Comparison of ENCODE assay signal across 19 cellular contexts in the genomic region with DNA sequence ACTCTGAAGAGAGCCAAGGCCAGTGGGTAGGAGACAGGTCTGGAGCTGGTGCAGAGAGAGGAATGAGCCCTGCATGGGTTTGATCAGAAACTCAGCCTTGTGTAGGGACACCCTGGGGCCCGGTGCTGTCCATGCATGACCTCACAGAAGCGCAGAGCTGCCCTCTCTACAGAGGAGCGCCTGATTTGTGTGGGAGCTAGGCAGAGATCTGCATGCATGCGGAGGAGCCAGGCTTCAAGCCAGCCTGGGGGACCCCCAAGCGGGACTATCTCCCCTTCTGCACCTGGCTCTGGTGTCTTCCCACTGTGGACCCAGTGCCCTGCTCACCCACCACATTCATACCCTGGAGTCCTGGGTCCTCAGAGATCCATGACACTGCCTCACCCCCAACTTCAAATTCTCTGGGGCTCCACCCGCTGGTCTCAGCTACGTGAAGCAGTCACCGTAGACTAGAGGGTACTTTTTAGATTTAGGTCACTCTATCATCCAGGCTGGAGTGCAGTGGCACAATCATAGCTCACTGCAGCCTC. TPM values are rescaled to one million over a fixed set of nuclear protein-coding genes. Genes with fewer than 3 reads are reported as not detected.
"Had no signal": no experiment of that assay in that cellular context is flagged by ENCODE, and none has a peak within 500 bp of the region (broad histone marks: within the 10 kb centered on the region; RNA-seq: fewer than 3 reads in every experiment).

No MANE protein-coding gene starts in this region.

- H3K4me2 ChIP-seq: neural progenitor cell had no signal

- DNase-seq: activated CD4-positive, alpha-beta T cell treated with anti-CD3 and anti-CD28 coated beads, Interleukin-2, amount 10 ng/mL, durations not matched to agents 24 days and 14 days; activated CD4-positive, CD25-positive, alpha-beta regulatory T cell; activated CD8-positive, alpha-beta memory T cell treated with anti-CD3 and anti-CD28 coated beads, Interleukin-2, amount 50 U/mL, for 4 hours; activated CD8-positive, alpha-beta T cell treated with anti-CD3 and anti-CD28 coated beads, Interleukin-2, amount 10 ng/mL, durations not matched to agents 7 days and 5 days; activated effector memory CD4-positive, alpha-beta T cell treated with anti-CD3 and anti-CD28 coated beads, Interleukin-2, amount 50 U/mL, for 16 hours; activated T-cell treated with anti-CD3 and anti-CD28 coated beads, Interleukin-2, amount 50 U/mL, for 48 hours; amygdala; body of pancreas; caudate nucleus; effector CD4-positive, alpha-beta T cell; foreskin keratinocyte; midbrain; stimulated activated CD4-positive, alpha-beta T cell treated with anti-CD3 and anti-CD28 coated beads, Interleukin-4, amount 100 ng/mL, for 4 hours; stimulated activated CD8-positive, alpha-beta memory T cell treated with anti-CD3 and anti-CD28 coated beads, Interleukin-4, amount 100 ng/mL, for 48 hours; upper lobe of right lung had no signal

- H3K9me3 ChIP-seq: body of pancreas, upper lobe of right lung had no signal

- H3K4me3 ChIP-seq: body of pancreas, coronary artery, neural progenitor cell, upper lobe of right lung had no signal

- H3K79me2 ChIP-seq: parathyroid adenoma had no signal

- ATAC-seq: activated CD8-positive, alpha-beta T cell treated with anti-CD3 and anti-CD28 coated beads, Interleukin-2, amount 10 ng/mL, durations not matched to agents 7 days and 5 days; body of pancreas; upper lobe of right lung had no signal

- H2AFZ ChIP-seq: neural progenitor cell, parathyroid adenoma had no signal

- H3K27ac ChIP-seq: body of pancreas, coronary artery, foreskin keratinocyte, neural progenitor cell, parathyroid adenoma, upper lobe of right lung had no signal

- H3K27me3 ChIP-seq: body of pancreas, foreskin keratinocyte, neural progenitor cell, upper lobe of right lung had no signal

- H3K36me3 ChIP-seq: neural progenitor cell, upper lobe of right lung had no signal

- H3K9ac ChIP-seq: neural progenitor cell, parathyroid adenoma had no signal

- H3K4me1 ChIP-seq: neural progenitor cell, parathyroid adenoma had no signal

RNA-seq across cellular contexts. Expression of gene LCN2, which starts 2.6 kb away (rescaled TPM):
- total RNA-seq: activated CD4-positive, alpha-beta T cell treated with anti-CD3 and anti-CD28 coated beads, Interleukin-2, amount 10 ng/mL, durations not matched to agents 24 days and 14 days; activated CD8-positive, alpha-beta T cell treated with anti-CD3 and anti-CD28 coated beads, Interleukin-2, amount 10 ng/mL, durations not matched to agents 7 days and 5 days; lung microvascular endothelial cell had no signal
